In the genomic region with DNA sequence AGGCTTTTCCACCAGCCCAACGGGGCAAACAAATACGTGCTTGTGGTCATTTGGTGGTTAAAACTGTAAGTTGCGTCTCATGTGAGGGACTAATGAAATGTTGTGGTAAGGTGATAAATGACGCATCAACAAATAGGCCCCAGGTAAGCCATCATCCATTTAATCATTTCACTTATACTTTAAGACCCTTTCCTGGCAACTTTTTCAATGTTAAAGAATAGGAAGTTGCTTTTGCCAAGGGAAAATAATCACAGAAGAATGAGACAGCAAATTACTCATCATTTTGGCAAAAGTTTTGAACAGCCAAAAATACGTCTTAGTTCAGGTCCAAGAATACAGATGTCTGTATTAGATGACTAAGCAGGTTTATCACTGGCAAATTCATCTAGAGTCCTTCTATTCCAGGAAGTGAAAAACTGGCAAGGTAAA, we compare ENCODE assay signal across 17 cellular contexts.
DNase-seq lines count a peak whose midpoint lies in the region; ATAC-seq and TF ChIP-seq lines count a peak whose summit lies in the region.
"Had no signal": no experiment of that assay in that cellular context is flagged by ENCODE, and none has a peak within 500 bp of the region (broad histone marks: within the 10 kb centered on the region; RNA-seq: fewer than 3 reads in every experiment).

No MANE protein-coding gene starts in this region.

- 0 out of 2 replicates have a peak, but pooled peaks cover 4% of the 10 kb centered on the region for H3K27me3 ChIP-seq in MM.1S (replicated peaks; ENCODE audit: insufficient read depth, low read length)
- H3K27me3 ChIP-seq in brain microvascular endothelial cell (replicated peaks) = no peaks in the 10 kb centered on the region
- H3K27me3 ChIP-seq: gastroesophageal sphincter, upper lobe of left lung had no signal

- no peaks in the 10 kb centered on the region for H3K36me3 Mint-ChIP-seq in activated naive CD4-positive, alpha-beta T cell treated with anti-CD3 and anti-CD28 coated beads, Interleukin-2, amount 50 U/mL, for 72 hours

- H3K27ac ChIP-seq in MM.1S (ENCODE audit: low read length) = peak overlapping the region; percentile 85
- peak overlapping the region; percentile 38 for H3K27ac ChIP-seq in brain microvascular endothelial cell
- H3K27ac ChIP-seq: gastroesophageal sphincter, upper lobe of left lung had no signal

- TF ChIP-seq CTCF in MM.1S (IDR thresholded peaks at IDR 0.05; ENCODE audit: low read length) = no peak
- no peak for TF ChIP-seq CTCF in brain microvascular endothelial cell (IDR thresholded peaks at IDR 0.05; ENCODE audit: low read depth, low read length, missing control alignments)

- H3K9me3 Mint-ChIP-seq in activated naive CD4-positive, alpha-beta T cell treated with anti-CD3 and anti-CD28 coated beads, Interleukin-2, amount 50 U/mL, for 72 hours = peaks cover 4 to 5% of the 10 kb centered on the region in 2 donors

- DNase-seq in COLO829 (ENCODE audit: low spot score) (peak; percentile 2), MM.1S (peak; percentile 76), brain microvascular endothelial cell (peak; percentile 30), kidney tubule cell (ENCODE audit: low spot score) (peak; percentile 66), T-helper 9 cell (no peak), Right ventricle myocardium superior (no peak)
- no peak for DNase-seq in activated naive CD4-positive, alpha-beta T cell treated with anti-CD3 and anti-CD28 coated beads, Interleukin-2, amount 50 U/mL, for 72 hours (ENCODE audit: low spot score in 2 of 2)
- DNase-seq: activated CD4-positive, CD25-positive, alpha-beta regulatory T cell treated with anti-CD3 and anti-CD28 coated beads, Interleukin-2, amount 50 U/mL, for 72 hours; activated T-cell treated with anti-CD3 and anti-CD28 coated beads for 4 hours; C1 segment of cervical spinal cord; cortex of kidney; GDM1; stimulated activated CD4-positive, alpha-beta T cell treated with anti-CD3 and anti-CD28 coated beads, Interleukin-2, amount 100 ng/mL, for 24 hours; upper lobe of left lung had no signal

- intact Hi-C loops in Right ventricle myocardium superior (cut with DNase I) = no loop called here

- peaks cover 34% of the 10 kb centered on the region for H3F3A ChIP-seq in MM.1S (ENCODE audit: insufficient read depth, low read length)

- H3K79me2 ChIP-seq in MM.1S (ENCODE audit: low read length) = no peaks in the 10 kb centered on the region

- H3K9me3 ChIP-seq in MM.1S (replicated peaks; ENCODE audit: insufficient read depth, low read length) = no peaks in the 10 kb centered on the region
- H3K9me3 ChIP-seq: gastroesophageal sphincter, HAP-1, upper lobe of left lung had no signal

- peak overlapping the region; percentile 41 for H3K9ac ChIP-seq in MM.1S (ENCODE audit: low read length)

- ATAC-seq in Right ventricle myocardium superior (ENCODE audit: poor library complexity) (no peak), GM19328 (IDR thresholded peaks at IDR 0.05; ENCODE audit: unreplicated experiment) (no peak)
- ATAC-seq in activated naive CD4-positive, alpha-beta T cell treated with anti-CD3 and anti-CD28 coated beads, Interleukin-2, amount 50 U/mL, for 72 hours = no peak
- ATAC-seq: gastroesophageal sphincter had no signal

- no peaks in the 10 kb centered on the region for H4K20me1 ChIP-seq in MM.1S (ENCODE audit: insufficient read depth, low read length)

- peaks cover 28% of the 10 kb centered on the region for H3K4me1 ChIP-seq in MM.1S (ENCODE audit: low read length)
- H3K4me1 ChIP-seq: gastroesophageal sphincter, upper lobe of left lung had no signal

- peak overlapping the region; percentile 51 for H3K4me2 ChIP-seq in MM.1S (ENCODE audit: low read depth, low read length)

- peak overlapping the region; percentile 36; the same call in 1 of the 2 replicates for H3K4me3 ChIP-seq in MM.1S (ENCODE audit: low read length)
- no peak overlapping the region for H3K4me3 ChIP-seq in brain microvascular endothelial cell (ENCODE audit: low read depth, low read length)
- H3K4me3 ChIP-seq: gastroesophageal sphincter, HAP-1, upper lobe of left lung had no signal

- no peak overlapping the region for H3K27ac Mint-ChIP-seq in activated naive CD4-positive, alpha-beta T cell treated with anti-CD3 and anti-CD28 coated beads, Interleukin-2, amount 50 U/mL, for 72 hours

- in situ Hi-C loops in brain microvascular endothelial cell (cut with HindIII; ENCODE audit: low pct_ligation_motif_present, low sequenced_read_pairs) = no loop called here

- H3K36me3 ChIP-seq in MM.1S (replicated peaks; ENCODE audit: insufficient read depth, low read length) (no peaks in the 10 kb centered on the region), brain microvascular endothelial cell (replicated peaks) (no peaks in the 10 kb centered on the region)
- H3K36me3 ChIP-seq: gastroesophageal sphincter, HAP-1, upper lobe of left lung had no signal

- H2AFZ ChIP-seq in MM.1S (ENCODE audit: low read length) = no peak overlapping the region

- H3K9me2 ChIP-seq in MM.1S (replicated peaks; ENCODE audit: insufficient read depth, low read length) = no peaks in the 10 kb centered on the region

Comparison
In these comparisons a context has a peak if more than half of its experiments do, and no peak if none do; other contexts are left out.
1. DNase-seq: peak in COLO829 (single experiment), MM.1S (single experiment), brain microvascular endothelial cell (single experiment) and kidney tubule cell (single experiment); none in T-helper 9 cell (single experiment), Right ventricle myocardium superior (single experiment) and activated naive CD4-positive, alpha-beta T cell treated with anti-CD3 and anti-CD28 coated beads, Interleukin-2, amount 50 U/mL, for 72 hours (0 of 2).